Comparison of ENCODE assay signal across 27 cellular contexts in genomic region chr3:72725229-72725628, GRCh38.
"Had no signal": no experiment of that assay in that cellular context is flagged by ENCODE, and none has a peak within 500 bp of the region (broad histone marks: within the 10 kb centered on the region; RNA-seq: fewer than 3 reads in every experiment).

No MANE protein-coding gene starts in this region.

- ATAC-seq: heart right ventricle; left ventricle myocardium superior; lower lobe of right lung; natural killer cell; psoas muscle; right cardiac atrium; stimulated activated memory B cell treated with anti-CD40 and anti-IgM and Interleukin-4, amounts not matched to agents 10 μg/mL and 1 μg/mL and 100 μg/mL, for 72 hours; stimulated activated naive CD8-positive, alpha-beta T cell treated with anti-CD3 and anti-CD28 coated beads, Interleukin-15, Interleukin-2, amounts not matched to agents 100 U/mL and 50 U/mL, for 24 hours had no signal

- H3K27ac Mint-ChIP-seq: dendritic cell treated with granulocyte-macrophage colony-stimulating factor and Interleukin-4, amounts not matched to agents 40 ng/mL and 50 ng/mL, for 4 days; endodermal cell; natural killer cell; stimulated activated memory B cell treated with anti-CD40 and anti-IgM and Interleukin-4, amounts not matched to agents 10 μg/mL and 1 μg/mL and 100 μg/mL, for 72 hours; type B pancreatic cell had no signal

- DNase-seq: colonic mucosa; effector CD8-positive, alpha-beta T cell; endodermal cell; foreskin melanocyte; glutamatergic neuron; heart right ventricle; hippocampal formation; kidney glomerular epithelial cell; left ventricle myocardium superior; lower lobe of right lung; natural killer cell; ovary; posterior cingulate gyrus; psoas muscle; right cardiac atrium; sigmoid colon; stimulated activated CD4-positive, alpha-beta T cell treated with anti-CD3 and anti-CD28 coated beads, Interleukin-2, amount 100 ng/mL, for 24 hours; stimulated activated CD4-positive, alpha-beta T cell treated with anti-CD3 and anti-CD28 coated beads, Interleukin-4, amount 100 ng/mL, for 24 hours; stimulated activated naive CD8-positive, alpha-beta T cell treated with anti-CD3 and anti-CD28 coated beads, Interleukin-15, Interleukin-2, amounts not matched to agents 100 U/mL and 50 U/mL, for 24 hours; substantia nigra; testis; tibial artery had no signal

- H3K36me3 Mint-ChIP-seq: natural killer cell; stimulated activated memory B cell treated with anti-CD40 and anti-IgM and Interleukin-4, amounts not matched to agents 10 μg/mL and 1 μg/mL and 100 μg/mL, for 72 hours had no signal

- H3K4me1 ChIP-seq: colonic mucosa, esophagus muscularis mucosa, lower lobe of right lung, psoas muscle, sigmoid colon, testis had no signal

- H3K36me3 ChIP-seq: colonic mucosa, esophagus muscularis mucosa, heart right ventricle, lower lobe of right lung, ovary, sigmoid colon, tibial artery had no signal

- H3K9me3 ChIP-seq: colonic mucosa, esophagus muscularis mucosa, heart right ventricle, lower lobe of right lung, ovary, psoas muscle, sigmoid colon, testis, tibial artery had no signal

- H3K27ac ChIP-seq: colonic mucosa, esophagus muscularis mucosa, heart right ventricle, lower lobe of right lung, ovary, psoas muscle, sigmoid colon, testis, tibial artery had no signal

- H3K4me3 Mint-ChIP-seq: dendritic cell treated with granulocyte-macrophage colony-stimulating factor and Interleukin-4, amounts not matched to agents 40 ng/mL and 50 ng/mL, for 4 days; endodermal cell; natural killer cell; neural crest cell; stimulated activated memory B cell treated with anti-CD40 and anti-IgM and Interleukin-4, amounts not matched to agents 10 μg/mL and 1 μg/mL and 100 μg/mL, for 72 hours; type B pancreatic cell had no signal

- H3K4me3 ChIP-seq: colonic mucosa, esophagus muscularis mucosa, heart right ventricle, lower lobe of right lung, ovary, psoas muscle, sigmoid colon, testis, tibial artery had no signal

- H3K9me3 Mint-ChIP-seq: dendritic cell treated with granulocyte-macrophage colony-stimulating factor and Interleukin-4, amounts not matched to agents 40 ng/mL and 50 ng/mL, for 4 days; endodermal cell; natural killer cell; neural crest cell; stimulated activated memory B cell treated with anti-CD40 and anti-IgM and Interleukin-4, amounts not matched to agents 10 μg/mL and 1 μg/mL and 100 μg/mL, for 72 hours had no signal

- H3K4me1 Mint-ChIP-seq: natural killer cell had no signal

- H3K27me3 ChIP-seq: colonic mucosa, esophagus muscularis mucosa, heart right ventricle, ovary, sigmoid colon, testis, tibial artery had no signal
